In genomic region chr18:62584241-62585120, GRCh38 we compare ENCODE assay signal across 8 cellular contexts.
DNase-seq lines count a peak whose midpoint lies in the region; ATAC-seq and TF ChIP-seq lines count a peak whose summit lies in the region.

No MANE protein-coding gene starts in this region.

- H3K27me3 ChIP-seq in BLaER1 (no peaks in the 10 kb centered on the region), right lobe of liver (no peaks in the 10 kb centered on the region)

- no peaks in the 10 kb centered on the region for H4K20me1 ChIP-seq in BLaER1

- peak overlapping the region; percentile 73 for H3K9ac ChIP-seq in BLaER1

- H3K4me1 Mint-ChIP-seq in dendritic cell treated with granulocyte-macrophage colony-stimulating factor and Interleukin-4, amounts not matched to agents 40 ng/mL and 50 ng/mL, for 4 days (ENCODE audit: low read depth) = peaks cover 44% of the 10 kb centered on the region

- H3K9me3 ChIP-seq in BLaER1 (no peaks in the 10 kb centered on the region), right lobe of liver (no peaks in the 10 kb centered on the region)

- 7% methylated on average over 14 of the region's 23 CpGs for WGBS in right lobe of liver (ENCODE audit: insufficient coverage, low coverage, low lambda C conversion rate, missing lambda C conversion rate)

- peaks cover 18% of the 10 kb centered on the region for H3K36me3 ChIP-seq in BLaER1
- H3K36me3 ChIP-seq in right lobe of liver = peaks cover 0 to 9% (median 2%) of the 10 kb centered on the region in 4 donors

- H3K27ac ChIP-seq in BLaER1 (peak overlapping the region; percentile 85), right lobe of liver (no peak overlapping the region)

- H3K4me3 ChIP-seq in BLaER1 = peak overlapping the region; percentile 15; the same call in 1 of the 2 replicates
- H3K4me3 ChIP-seq in right lobe of liver = no peak overlapping the region

- peak overlapping the region; percentile 68 for H3K27ac Mint-ChIP-seq in dendritic cell treated with granulocyte-macrophage colony-stimulating factor and Interleukin-4, amounts not matched to agents 40 ng/mL and 50 ng/mL, for 4 days

- intact Hi-C loops in dendritic cell treated with granulocyte-macrophage colony-stimulating factor and Interleukin-4, amounts not matched to agents 40 ng/mL and 50 ng/mL, for 4 days (cut with micrococcal nuclease) = loop anchor here (1.0 to 10.0 kb wide), 3 partner anchors 130 to 402 kb away; partner anchors contain the start of gene PHLPP1
- intact Hi-C loops in right lobe of liver (cut with DNase I) = loop anchor here in 1 of 2 donors (10.0 kb wide), 1 partner anchor 400 kb away; no protein-coding TSS in a partner anchor

- H3K36me3 Mint-ChIP-seq in dendritic cell treated with granulocyte-macrophage colony-stimulating factor and Interleukin-4, amounts not matched to agents 40 ng/mL and 50 ng/mL, for 4 days (ENCODE audit: low read depth) = peaks cover 61% of the 10 kb centered on the region

- peak; percentile 85 to 98 (median 95) for TF ChIP-seq CTCF in right lobe of liver (IDR thresholded peaks at IDR 0.05)

- H3K4me1 ChIP-seq in BLaER1 = peaks cover 64% of the 10 kb centered on the region
- peaks cover 0 to 10% (median 3%) of the 10 kb centered on the region in 4 donors for H3K4me1 ChIP-seq in right lobe of liver

- TF ChIP-seq POLR2A in right lobe of liver (IDR thresholded peaks at IDR 0.05) = no peak

- DNase-seq in NCI-H460 (ENCODE audit: extremely low read depth, low read depth) (peak; percentile 80), right lobe of liver (peak; percentile 74 to 79 (median 75))
- peak; percentile 81 for DNase-seq in activated CD4-positive, alpha-beta T cell treated with anti-CD3 and anti-CD28 coated beads, Interleukin-2, amount 50 U/mL, for 1 hour
- DNase-seq in stimulated activated CD4-positive, alpha-beta T cell treated with anti-CD3 and anti-CD28 coated beads, TNF-alpha, amount 100 ng/mL, for 24 hours (ENCODE audit: low read depth in 3 of 3) = peak; percentile 61 to 88 (median 75)

- ATAC-seq in GM19035 (IDR thresholded peaks at IDR 0.05; ENCODE audit: unreplicated experiment) (peak; percentile 86), HG03354 (IDR thresholded peaks at IDR 0.05; ENCODE audit: poor library complexity, severe bottlenecking, unreplicated experiment) (peak; percentile 89), right lobe of liver (peak; percentile 89 to 96 (median 94))

- peak overlapping the region; percentile 40 for H3K4me3 Mint-ChIP-seq in dendritic cell treated with granulocyte-macrophage colony-stimulating factor and Interleukin-4, amounts not matched to agents 40 ng/mL and 50 ng/mL, for 4 days

- peaks cover 2% of the 10 kb centered on the region for H3K27me3 Mint-ChIP-seq in dendritic cell treated with granulocyte-macrophage colony-stimulating factor and Interleukin-4, amounts not matched to agents 40 ng/mL and 50 ng/mL, for 4 days

- no peaks in the 10 kb centered on the region for H3K9me3 Mint-ChIP-seq in dendritic cell treated with granulocyte-macrophage colony-stimulating factor and Interleukin-4, amounts not matched to agents 40 ng/mL and 50 ng/mL, for 4 days

- H3K4me2 ChIP-seq in BLaER1 = peak overlapping the region; percentile 89
